ENCODE assay signal across 11 cellular contexts in the genomic region with DNA sequence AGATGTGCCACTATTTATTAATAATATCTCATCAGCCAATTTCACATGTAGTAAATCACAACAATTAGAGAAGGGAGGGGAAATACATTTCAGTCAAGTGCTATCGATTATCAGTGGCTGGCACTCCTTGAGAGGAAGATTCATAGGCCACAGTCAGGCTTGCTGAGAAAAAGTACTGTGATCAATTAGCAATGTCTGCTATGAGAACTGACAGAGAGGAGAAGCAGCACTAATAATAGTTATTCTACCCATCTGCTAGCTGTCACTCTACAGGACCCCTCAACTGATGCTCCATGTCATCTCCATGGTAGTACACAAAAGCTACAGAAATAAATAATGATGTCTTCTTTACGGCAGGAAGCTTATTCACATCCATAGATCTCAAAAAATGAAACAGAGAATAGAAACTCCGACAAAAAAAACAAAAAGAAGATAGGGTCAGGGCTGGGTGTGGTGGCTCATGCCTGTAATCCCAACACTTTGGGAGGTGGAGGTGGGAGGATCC.
"Had no signal": no experiment of that assay in that cellular context is flagged by ENCODE, and none has a peak within 500 bp of the region (broad histone marks: within the 10 kb centered on the region; RNA-seq: fewer than 3 reads in every experiment).

No MANE protein-coding gene starts in this region.

- H3K27me3 Mint-ChIP-seq: natural killer cell treated with Interleukin-12 subunit alpha and Interleukin-12 subunit beta and Interleukin-15 and Interleukin-18, amount 100 ng/mL, for 72 hours had no signal

- ATAC-seq: foreskin keratinocyte; left colon; natural killer cell treated with Interleukin-12 subunit alpha and Interleukin-12 subunit beta and Interleukin-15 and Interleukin-18, amount 100 ng/mL, for 72 hours; sciatic nerve had no signal

- H3K36me3 Mint-ChIP-seq: natural killer cell treated with Interleukin-12 subunit alpha and Interleukin-12 subunit beta and Interleukin-15 and Interleukin-18, amount 100 ng/mL, for 72 hours had no signal

- H3K9me3 Mint-ChIP-seq: natural killer cell treated with Interleukin-12 subunit alpha and Interleukin-12 subunit beta and Interleukin-15 and Interleukin-18, amount 100 ng/mL, for 72 hours had no signal

- DNase-seq: activated CD4-positive, alpha-beta T cell treated with anti-CD3 and anti-CD28 coated beads for 4 hours; activated T-cell treated with anti-CD3 and anti-CD28 coated beads, Interleukin-2, amount 50 U/mL, for 1 hour; colonic mucosa; foreskin keratinocyte; left colon; stimulated activated CD4-positive, alpha-beta T cell treated with anti-CD3 and anti-CD28 coated beads, Interleukin-2, amount 100 ng/mL, for 24 hours; stomach; SW 1271; T-helper 9 cell had no signal

- H3K4me3 Mint-ChIP-seq: natural killer cell treated with Interleukin-12 subunit alpha and Interleukin-12 subunit beta and Interleukin-15 and Interleukin-18, amount 100 ng/mL, for 72 hours had no signal

- H3K27ac Mint-ChIP-seq: natural killer cell treated with Interleukin-12 subunit alpha and Interleukin-12 subunit beta and Interleukin-15 and Interleukin-18, amount 100 ng/mL, for 72 hours had no signal
